ENCODE assay signal across 8 cellular contexts in genomic region chr6:46653439-46653942, GRCh38. TPM values are rescaled to one million over a fixed set of nuclear protein-coding genes. Genes with fewer than 3 reads are reported as not detected.
A peak's percentile ranks its signal among the peaks of the same experiment; 100 is the strongest.
DNase-seq lines count a peak whose midpoint lies in the region; ATAC-seq and TF ChIP-seq lines count a peak whose summit lies in the region.

No MANE protein-coding gene starts in this region.

- no peaks in the 10 kb centered on the region for H4K20me1 ChIP-seq in BLaER1 treated with 17β-estradiol and CSF1 and Interleukin-3, amounts not matched to agents 10 nM and 100 nM
- no peaks in the 10 kb centered on the region for H4K20me1 ChIP-seq in neural cell (ENCODE audit: insufficient read depth)

- TF ChIP-seq CTCF in dorsolateral prefrontal cortex (IDR thresholded peaks at IDR 0.05 in 54 of 56, conservative IDR thresholded peaks at IDR 0.05 in 2 of 56; ENCODE audit: low read depth in 1 of 56, partially characterized antibody in 56 of 56) (no peak), neural cell (IDR thresholded peaks at IDR 0.05; ENCODE audit: poor library complexity, severe bottlenecking) (no peak)

- no peak for TF ChIP-seq EP300 in neural cell (conservative IDR thresholded peaks at IDR 0.05; ENCODE audit: poor library complexity, severe bottlenecking)

- H3K27ac Mint-ChIP-seq in IgD-negative memory B cell = peak overlapping the region in 2 of 3 donors; percentile 10 to 76

- no peaks in the 10 kb centered on the region for H3K9me2 ChIP-seq in neural cell (ENCODE audit: insufficient read depth, low read length)

- H3K27me3 ChIP-seq in BLaER1 treated with 17β-estradiol and CSF1 and Interleukin-3, amounts not matched to agents 10 nM and 100 nM = peaks cover 11 to 26% (median 20%) of the 10 kb centered on the region in 11 experiments; a peak in 20 of 22 replicates
- H3K27me3 ChIP-seq in dorsolateral prefrontal cortex = no peaks in the 10 kb centered on the region
- H3K27me3 ChIP-seq in neural cell (ENCODE audit: insufficient read depth, low read depth, low read length) = no peaks in the 10 kb centered on the region

- H3K36me3 Mint-ChIP-seq in IgD-negative memory B cell = no peaks in the 10 kb centered on the region

- peaks cover 0 to 9% (median 5%) of the 10 kb centered on the region in 10 experiments; a peak in 7 of 20 replicates for H3K4me1 ChIP-seq in BLaER1 treated with 17β-estradiol and CSF1 and Interleukin-3, amounts not matched to agents 10 nM and 100 nM

- H3K4me1 Mint-ChIP-seq in IgD-negative memory B cell = peaks cover 8 to 13% (median 13%) of the 10 kb centered on the region in 3 donors

- intact Hi-C loops in dorsolateral prefrontal cortex (cut with DNase I) = loop anchor here in 1 of 2 donors (2.0 kb wide), 1 partner anchor 163 kb away; the partner anchor contains the start of gene RCAN2

- peaks cover 37% of the 10 kb centered on the region for H3K27me3 Mint-ChIP-seq in IgD-negative memory B cell

- H3K9me3 Mint-ChIP-seq in IgD-negative memory B cell = peaks cover 0 to 3% (median 2%) of the 10 kb centered on the region in 3 donors

- peak overlapping the region; percentile 67 to 88 (median 82) for H3K4me2 ChIP-seq in BLaER1 treated with 17β-estradiol and CSF1 and Interleukin-3, amounts not matched to agents 10 nM and 100 nM
- H3K4me2 ChIP-seq in neural cell (ENCODE audit: low read length) = peak overlapping the region; percentile 83

- no peaks in the 10 kb centered on the region for H3K79me2 ChIP-seq in neural cell (replicated peaks; ENCODE audit: insufficient read depth, low read length)

- peak overlapping the region; percentile 84 to 92 (median 86) for H3K4me3 Mint-ChIP-seq in IgD-negative memory B cell

- H3K4me3 ChIP-seq in BLaER1 treated with 17β-estradiol and CSF1 and Interleukin-3, amounts not matched to agents 10 nM and 100 nM = peak overlapping the region; percentile 61 to 78 (median 66)
- H3K4me3 ChIP-seq in dorsolateral prefrontal cortex (peak overlapping the region; percentile 60 to 99 (median 90)), neural cell (ENCODE audit: low read length) (peak overlapping the region; percentile 83)

- peaks cover 0 to 9% (median 8%) of the 10 kb centered on the region in 11 experiments; a peak in 12 of 22 replicates for H3K9me3 ChIP-seq in BLaER1 treated with 17β-estradiol and CSF1 and Interleukin-3, amounts not matched to agents 10 nM and 100 nM (replicated peaks in 1 of 11)
- no peaks in the 10 kb centered on the region for H3K9me3 ChIP-seq in neural cell (ENCODE audit: low read length)

- H2AFZ ChIP-seq in neural cell (ENCODE audit: low read depth, low read length) = peak overlapping the region; percentile 65

- peak overlapping the region in 10 of 11 experiments; percentile 20 to 73 (median 59); a peak in 17 of 22 replicates for H3K9ac ChIP-seq in BLaER1 treated with 17β-estradiol and CSF1 and Interleukin-3, amounts not matched to agents 10 nM and 100 nM
- H3K9ac ChIP-seq in neural cell (ENCODE audit: low read length) = peak overlapping the region; percentile 71

- no peak for ATAC-seq in HG03432 (IDR thresholded peaks at IDR 0.05; ENCODE audit: unreplicated experiment)
- no peak for ATAC-seq in GM19324 (IDR thresholded peaks at IDR 0.05; ENCODE audit: low FRiP score, unreplicated experiment)

- DNase-seq in dorsolateral prefrontal cortex = no peak
- no peak for DNase-seq in stimulated activated CD4-positive, alpha-beta T cell treated with anti-CD3 and anti-CD28 coated beads, Interleukin-15, amount 100 ng/mL, for 24 hours
- no peak for DNase-seq in NCI-H1092 treated with DMSO at 0.1 percent for 48 hours (lab: John Stamatoyannopoulos, UW)

- no peak overlapping the region for H3K27ac ChIP-seq in BLaER1 treated with 17β-estradiol and CSF1 and Interleukin-3, amounts not matched to agents 10 nM and 100 nM
- H3K27ac ChIP-seq in dorsolateral prefrontal cortex (peak overlapping the region in 58 of 59 donors; percentile 51 to 97 (median 90)), neural cell (ENCODE audit: low read length) (no peak overlapping the region)

- TF ChIP-seq RAD21 in neural cell (conservative IDR thresholded peaks at IDR 0.05) = no peak

- H3K36me3 ChIP-seq in BLaER1 treated with 17β-estradiol and CSF1 and Interleukin-3, amounts not matched to agents 10 nM and 100 nM = no peaks in the 10 kb centered on the region
- H3K36me3 ChIP-seq in neural cell (ENCODE audit: insufficient read depth, low read length) = no peaks in the 10 kb centered on the region

- no peaks in the 10 kb centered on the region for H3F3A ChIP-seq in neural cell (ENCODE audit: insufficient read depth, low read length, poor library complexity, severe bottlenecking)

TF ChIP-seq in neural cell, 6 proteins besides CTCF, POLR2A, EP300 and RAD21:
- TF ChIP-seq TAF1 (IDR thresholded peaks at IDR 0.05; ENCODE audit: low read depth) = no peak
- TF ChIP-seq POLR2AphosphoS5 (IDR thresholded peaks at IDR 0.05) = no peak
- no peak for TF ChIP-seq SMC3 (conservative IDR thresholded peaks at IDR 0.05; ENCODE audit: poor library complexity)
- peak; percentile 61 for TF ChIP-seq MXI1 (conservative IDR thresholded peaks at IDR 0.05; ENCODE audit: poor library complexity, severe bottlenecking)
TF ChIP-seq in neural cell: peak in this region for 1.

RNA-seq across cellular contexts. Expression of gene SLC25A27, which starts 0.7 kb away (rescaled TPM):
- polyA plus RNA-seq in IgD-negative memory B cell (not detected), neural cell (31.1 and 44.5 TPM in 2 replicates)
- 100 to 1,000 TPM in 19 of 120 experiments, 10 to 100 TPM in 101; 49.4 to 116 (median 85.1) TPM for total RNA-seq in dorsolateral prefrontal cortex
- 18.6 and 28.0 TPM in 2 replicates for polyA minus RNA-seq in neural cell

RNA-seq across cellular contexts. Expression of gene CYP39A1, which starts 0.9 kb away (rescaled TPM):
- not detected for polyA plus RNA-seq in IgD-negative memory B cell
- total RNA-seq in dorsolateral prefrontal cortex = 1 to 10 TPM in 97 of 120 experiments, under 1 TPM in 23; 0.42 to 8.4 (median 1.6) TPM
- 1.4 and 2.0 TPM in 2 replicates for polyA plus RNA-seq in neural cell
- 1.0 and 2.2 TPM in 2 replicates for polyA minus RNA-seq in neural cell

RNA-seq across cellular contexts. Expression of gene TDRD6, which starts 34.2 kb away (rescaled TPM):
- polyA plus RNA-seq in IgD-negative memory B cell (not detected), neural cell (0.84 and 0.92 TPM in 2 replicates)
- total RNA-seq in dorsolateral prefrontal cortex = 1 to 10 TPM; 1.6 to 9.1 (median 4.2) TPM
- polyA minus RNA-seq in neural cell = 1.2 TPM in 2 replicates

Comparison
In these comparisons a context has a peak if more than half of its experiments do, and no peak if none do; other contexts are left out.
1. H3K27ac ChIP-seq: peak in dorsolateral prefrontal cortex (58 of 59); none in BLaER1 treated with 17β-estradiol and CSF1 and Interleukin-3, amounts not matched to agents 10 nM and 100 nM (0 of 11) and neural cell (single experiment).
2. RNA of gene SLC25A27, which starts 0.7 kb away (polyA plus RNA-seq): 31.1 to 44.5 TPM in neural cell; not detected in IgD-negative memory B cell (single experiment); every median in the first group is over 10 times any median in the second.
3. Peak in every context shown above with its lines, with median percentiles within 50 percentile points of each other: H3K4me3 ChIP-seq.